26 cellular contexts compared by ENCODE assay signal in genomic region chr2:16561676-16562075, GRCh38.
"Had no signal": no experiment of that assay in that cellular context is flagged by ENCODE, and none has a peak within 500 bp of the region (broad histone marks: within the 10 kb centered on the region; RNA-seq: fewer than 3 reads in every experiment).

No MANE protein-coding gene starts in this region.

- H3K9me3 ChIP-seq: colonic mucosa, esophagus muscularis mucosa, gastrocnemius medialis, ovary, psoas muscle, sigmoid colon, testis, tibial artery had no signal

- ATAC-seq: gastrocnemius medialis, left lobe of liver, natural killer cell, psoas muscle, right cardiac atrium had no signal

- H3K36me3 ChIP-seq: colonic mucosa, ovary had no signal

- FAIRE-seq: endothelial cell of umbilical vein, kidney had no signal

- H3K27me3 ChIP-seq: colonic mucosa, esophagus muscularis mucosa, gastrocnemius medialis, hepatocyte, ovary, sigmoid colon, testis, tibial artery had no signal

- H2AFZ ChIP-seq: hepatocyte had no signal

- H3K4me3 ChIP-seq: colonic mucosa, esophagus muscularis mucosa, gastrocnemius medialis, hepatocyte, lung, ovary, psoas muscle, sigmoid colon, skin epidermis, testis, tibial artery had no signal

- H3K4me1 ChIP-seq: colonic mucosa, esophagus muscularis mucosa, gastrocnemius medialis, psoas muscle, testis, tibial artery had no signal

- H3K4me2 ChIP-seq: hepatocyte had no signal

- DNase-seq: colonic mucosa; dermis blood vessel endothelial cell; effector memory CD4-positive, alpha-beta T cell; foreskin fibroblast; gastrocnemius medialis; head of caudate nucleus; kidney; natural killer cell; occipital lobe; ovary; posterior cingulate gyrus; psoas muscle; right cardiac atrium; sigmoid colon; stimulated activated CD4-positive, alpha-beta T cell treated with anti-CD3 and anti-CD28 coated beads, Interleukin-15, amount 100 ng/mL, for 24 hours; stimulated activated CD4-positive, alpha-beta T cell treated with anti-CD3 and anti-CD28 coated beads, Interleukin-2, amount 100 ng/mL, for 48 hours; stimulated activated naive CD4-positive, alpha-beta T cell treated with Interleukin-2 at 50 U/mL for 16 hours; substantia nigra; testis; tibial artery had no signal

- H3K27ac ChIP-seq: colonic mucosa, esophagus muscularis mucosa, gastrocnemius medialis, hepatocyte, ovary, psoas muscle, sigmoid colon, skin epidermis, testis, tibial artery had no signal

- H3K79me2 ChIP-seq: hepatocyte had no signal
